Comparison of ENCODE assay signal across 8 cellular contexts in genomic region chr18:48940854-48941531, GRCh38. TPM values are rescaled to one million over a fixed set of nuclear protein-coding genes. Genes with fewer than 3 reads are reported as not detected.
DNase-seq lines count a peak whose midpoint lies in the region; ATAC-seq and TF ChIP-seq lines count a peak whose summit lies in the region.

No MANE protein-coding gene starts in this region.

- peak overlapping the region; percentile 46 to 98 (median 88) for H3K27ac ChIP-seq in gastroesophageal sphincter
- H3K27ac ChIP-seq in testis: no peak overlapping the region

- H3K4me3 ChIP-seq in gastroesophageal sphincter: no peak overlapping the region
- no peak overlapping the region for H3K4me3 ChIP-seq in testis
- H3K4me3 ChIP-seq in foreskin fibroblast (ENCODE audit: low read depth in 1 of 2, low read length in 2 of 2): no peak overlapping the region

- peak; percentile 91 for DNase-seq in KBM-7
- DNase-seq in activated CD8-positive, alpha-beta memory T cell treated with anti-CD3 and anti-CD28 coated beads, Interleukin-2, amount 50 U/mL, for 4 hours: peak; percentile 85
- DNase-seq in stimulated activated CD4-positive, alpha-beta T cell treated with anti-CD3 and anti-CD28 coated beads, Interleukin-4, amount 100 ng/mL, for 24 hours: peak; percentile 74
- no peak for DNase-seq in NCI-H187 (lab: John Stamatoyannopoulos, UW)
- DNase-seq in testis: no peak
- no peak for DNase-seq in foreskin fibroblast

- peaks cover 0 to 6% of the 10 kb centered on the region in 2 donors for H3K36me3 ChIP-seq in gastroesophageal sphincter
- no peaks in the 10 kb centered on the region for H3K36me3 ChIP-seq in testis (ENCODE audit: low read depth, missing control alignments)

- H3K4me1 ChIP-seq in gastroesophageal sphincter: peaks cover 20 to 100% (median 88%) of the 10 kb centered on the region in 3 donors
- H3K4me1 ChIP-seq in testis: peaks cover 20% of the 10 kb centered on the region

- TF ChIP-seq CTCF in gastroesophageal sphincter (IDR thresholded peaks at IDR 0.05): no peak
- no peak for TF ChIP-seq CTCF in testis (IDR thresholded peaks at IDR 0.05)
- no peak for TF ChIP-seq CTCF in foreskin fibroblast (IDR thresholded peaks at IDR 0.05; ENCODE audit: low read depth, low read length)

- H3K27me3 ChIP-seq in gastroesophageal sphincter: no peaks in the 10 kb centered on the region
- H3K27me3 ChIP-seq in testis: no peaks in the 10 kb centered on the region

- 52 to 55% methylated on average over 8 to 9 of the region's 12 CpGs for WGBS in gastroesophageal sphincter (ENCODE audit: low coverage in 1 of 2), 2 donors
- WGBS in testis, 2 donors: 72 to 73% methylated on average over 12 of the region's 12 CpGs

- no peak for TF ChIP-seq EP300 in gastroesophageal sphincter (IDR thresholded peaks at IDR 0.05)

- ATAC-seq in GM19395 (IDR thresholded peaks at IDR 0.05; ENCODE audit: unreplicated experiment): peak; percentile 52
- ATAC-seq in gastroesophageal sphincter: no peak

- in situ Hi-C loops in KBM-7 (cut with MboI; ENCODE audit: low pct_unique_long_range_greater_than_20kb, low sequenced_read_pairs): no loop called here

- H3K9me3 ChIP-seq in gastroesophageal sphincter (no peaks in the 10 kb centered on the region), testis (no peaks in the 10 kb centered on the region)

- TF ChIP-seq POLR2A in gastroesophageal sphincter (IDR thresholded peaks at IDR 0.05) (no peak), testis (IDR thresholded peaks at IDR 0.05) (no peak)

- intact Hi-C loops in testis (cut with DNase I; ENCODE audit: low total_unique reads): no loop called here

RNA-seq across cellular contexts. Expression of gene SMAD7, which starts 9.8 kb away (rescaled TPM):
- total RNA-seq in gastroesophageal sphincter (10 to 100 TPM; 41.2 to 76.0 (median 55.2) TPM), testis (10 to 100 TPM in 1 of 2 donors, 1 to 10 TPM in 1; 9.8 to 14.6 TPM)
- polyA plus RNA-seq in testis (ENCODE audit: insufficient read depth, low read depth, low replicate concordance): 7.5 TPM

Comparison
In these comparisons a context has a peak if more than half of its experiments do, and no peak if none do; other contexts are left out.
1. DNase-seq: peak in KBM-7 (single experiment), activated CD8-positive, alpha-beta memory T cell treated with anti-CD3 and anti-CD28 coated beads, Interleukin-2, amount 50 U/mL, for 4 hours (single experiment) and stimulated activated CD4-positive, alpha-beta T cell treated with anti-CD3 and anti-CD28 coated beads, Interleukin-4, amount 100 ng/mL, for 24 hours (single experiment); none in NCI-H187 (0 of 2), testis (single experiment) and foreskin fibroblast (0 of 2).
2. H3K27ac ChIP-seq: peak in gastroesophageal sphincter (4 of 4); none in testis (0 of 2).